ENCODE assay signal across 1 cellular context in the genomic region with DNA sequence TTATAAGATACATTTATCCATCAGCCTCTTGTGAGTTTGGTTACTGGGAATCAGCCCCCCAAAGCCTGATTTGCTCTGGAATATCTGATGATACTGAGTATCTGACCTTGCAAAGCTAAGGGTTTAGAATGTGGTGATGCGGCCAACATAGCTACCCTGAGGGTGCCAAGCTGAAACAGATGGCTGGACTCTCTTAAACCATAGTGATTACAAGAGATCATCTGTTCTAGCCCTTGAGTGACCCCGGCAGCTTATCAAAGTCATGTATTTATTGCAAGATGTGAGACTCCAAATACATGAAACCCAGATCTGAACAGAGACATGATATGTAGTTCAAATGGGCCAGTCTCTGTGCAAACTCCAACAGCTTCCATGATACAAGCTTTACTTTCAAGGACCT.
TF ChIP-seq lines count a peak whose summit lies in the region.

No MANE protein-coding gene starts in this region.

TF ChIP-seq in IMR-90, 13 proteins besides CTCF, POLR2A, EP300 and RAD21:
- TF ChIP-seq MAFK (IDR thresholded peaks at IDR 0.05; ENCODE audit: low read depth, low read length) (no peak), MAZ (IDR thresholded peaks at IDR 0.05; ENCODE audit: borderline replicate concordance, low read depth, low read length) (no peak), MXI1 (IDR thresholded peaks at IDR 0.05; ENCODE audit: borderline replicate concordance, low read depth, low read length) (no peak), USF2 (IDR thresholded peaks at IDR 0.05; ENCODE audit: low read depth, low read length) (no peak), CHD1 (IDR thresholded peaks at IDR 0.05; ENCODE audit: low read depth, low read length) (no peak), ELK1 (IDR thresholded peaks at IDR 0.05; ENCODE audit: borderline replicate concordance, low read depth, low read length) (no peak), CEBPB (IDR thresholded peaks at IDR 0.05; ENCODE audit: low read depth, low read length) (no peak), BHLHE40 (IDR thresholded peaks at IDR 0.05; ENCODE audit: low read depth, low read length) (no peak), FOS (IDR thresholded peaks at IDR 0.05; ENCODE audit: low read depth, low read length) (no peak), SMC3 (IDR thresholded peaks at IDR 0.05; ENCODE audit: low read depth, low read length) (no peak), RFX5 (IDR thresholded peaks at IDR 0.05; ENCODE audit: low read depth, low read length) (no peak), NFE2L2 (IDR thresholded peaks at IDR 0.05; ENCODE audit: low read depth, low read length) (no peak)
